Comparison of ENCODE assay signal across 19 cellular contexts in the genomic region with DNA sequence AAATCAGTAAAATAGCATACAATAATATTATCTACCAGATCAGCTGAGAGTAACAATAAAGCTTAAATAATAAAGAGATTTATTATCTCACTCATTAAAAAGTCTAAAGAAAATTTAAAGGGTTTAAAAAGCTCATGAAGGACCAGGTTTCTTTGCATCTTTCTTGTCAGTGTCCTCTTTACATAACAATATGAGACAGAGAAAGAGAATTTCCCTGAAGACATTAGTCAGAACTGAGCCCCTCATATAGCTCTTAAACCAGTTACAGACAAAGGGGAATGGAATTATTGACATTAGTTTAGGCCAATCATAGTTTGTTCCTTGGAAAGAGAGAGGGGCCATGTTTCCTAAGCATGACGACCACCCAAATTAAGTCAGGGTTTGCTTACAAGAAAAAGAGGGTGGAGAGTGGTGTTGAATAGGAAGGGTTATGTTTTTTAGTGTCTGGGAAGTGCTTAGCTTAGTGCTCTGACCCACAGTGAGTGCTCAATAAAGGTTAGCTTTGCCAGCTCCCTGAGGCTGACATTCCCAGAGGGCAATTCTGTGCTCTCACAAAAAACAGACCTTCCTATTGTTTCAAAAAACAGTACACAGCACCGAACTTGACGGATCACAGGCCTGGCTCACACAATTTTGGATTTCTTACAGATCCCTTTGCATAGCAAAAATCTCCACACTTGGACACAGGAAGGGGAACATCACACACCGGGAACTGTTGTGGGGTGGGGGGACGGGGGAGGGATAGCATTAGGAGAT. TPM values are rescaled to one million over a fixed set of nuclear protein-coding genes. Genes with fewer than 3 reads are reported as not detected.
DNase-seq lines count a peak whose midpoint lies in the region; ATAC-seq and TF ChIP-seq lines count a peak whose summit lies in the region.
"Had no signal": no experiment of that assay in that cellular context is flagged by ENCODE, and none has a peak within 500 bp of the region (broad histone marks: within the 10 kb centered on the region; RNA-seq: fewer than 3 reads in every experiment).

No MANE protein-coding gene starts in this region.

- H3K27me3 ChIP-seq in H9 (ENCODE audit: insufficient read depth, low read length) (peaks cover 8% of the 10 kb centered on the region; the same call in 1 of the 2 replicates), MM.1S (replicated peaks; ENCODE audit: insufficient read depth, low read length) (0 out of 2 replicates have a peak, but pooled peaks cover 3% of the 10 kb centered on the region), stomach smooth muscle (ENCODE audit: control insufficient read depth in 1 of 2, insufficient read depth in 2 of 2, low read length in 2 of 2) (no peaks in the 10 kb centered on the region)

- H3K23me2 ChIP-seq in H9 (ENCODE audit: insufficient read length, low read depth, low read length, poor library complexity, severe bottlenecking), result peaks cover 10% of the 10 kb centered on the region

- peaks cover 26 to 32% of the 10 kb centered on the region in 2 experiments for H3K4me1 Mint-ChIP-seq in H9

- peaks cover 5% of the 10 kb centered on the region; the same call in 1 of the 2 replicates for H3F3A ChIP-seq in MM.1S (ENCODE audit: insufficient read depth, low read length)

- no peaks in the 10 kb centered on the region for H3K79me1 ChIP-seq in H9 (ENCODE audit: insufficient read depth, low read depth, low read length, poor library complexity, severe bottlenecking)

- H3K27me3 Mint-ChIP-seq in H9 (ENCODE audit: low read depth), result peaks cover 35% of the 10 kb centered on the region

- DNase-seq in H9 (no peak), MM.1S (no peak), ureter (ENCODE audit: low spot score) (no peak), amygdala (lab: John Stamatoyannopoulos, UW) (no peak)
- DNase-seq: ACHN, DMS79 treated with DMSO at 0.1 percent for 48 hours, HCEC 1CT, Kasumi-1, MG63, NCI-H1092, NCI-H1436 treated with DMSO at 0.1 percent for 48 hours, NCI-H2029 treated with DMSO at 0.1 percent for 48 hours, NCI-H2171 had no signal

- no peak overlapping the region for H3K56ac ChIP-seq in H9 (ENCODE audit: insufficient read length, low read depth, low read length)

- H2BK5ac ChIP-seq in H9 (ENCODE audit: insufficient read length, low read length), result no peak overlapping the region

- no peak overlapping the region for H4K91ac ChIP-seq in H9 (ENCODE audit: insufficient read length, low read depth, low read length)

- H3K9me3 Mint-ChIP-seq in H9, result peaks cover 0 to 4% of the 10 kb centered on the region in 2 experiments; a peak in 1 of 5 replicates
- H3K9me3 Mint-ChIP-seq: IgD-negative memory B cell had no signal

- H3T11ph ChIP-seq in H9 (ENCODE audit: low read length), result no peak overlapping the region

- no peak overlapping the region for H2AK5ac ChIP-seq in H9 (ENCODE audit: insufficient read length, low read length)

- H3K9ac ChIP-seq in H9 (ENCODE audit: extremely low read depth, insufficient read length, low read length) (no peak overlapping the region), MM.1S (ENCODE audit: low read length) (no peak overlapping the region), stomach smooth muscle (ENCODE audit: low read length in 2 of 2) (no peak overlapping the region)

- no peak overlapping the region for H2BK20ac ChIP-seq in H9 (ENCODE audit: low read depth, low read length, poor library complexity, severe bottlenecking)

- H3K36me3 Mint-ChIP-seq in H9 (ENCODE audit: insufficient read depth in 1 of 3, low read depth in 3 of 3), result no peaks in the 10 kb centered on the region
- H3K36me3 Mint-ChIP-seq: IgD-negative memory B cell had no signal

- H3K9me3 ChIP-seq in H9 (ENCODE audit: control insufficient read depth, low read depth, low read length) (no peaks in the 10 kb centered on the region), MM.1S (replicated peaks; ENCODE audit: insufficient read depth, low read length) (no peaks in the 10 kb centered on the region), mesodermal cell (ENCODE audit: control insufficient read depth, low read length) (no peaks in the 10 kb centered on the region), stomach smooth muscle (ENCODE audit: control insufficient read depth in 2 of 2, low read length in 2 of 2) (no peaks in the 10 kb centered on the region)
- H3K9me3 ChIP-seq: MG63 had no signal

- H3K18ac ChIP-seq in H9 (ENCODE audit: insufficient read length, low read depth, low read length), result no peak overlapping the region

- no peaks in the 10 kb centered on the region for H3K9me2 ChIP-seq in MM.1S (replicated peaks; ENCODE audit: insufficient read depth, low read length)

- H2BK120ac ChIP-seq in H9 (ENCODE audit: low read depth, low read length, poor library complexity, severe bottlenecking), result no peak overlapping the region

- H3K27ac Mint-ChIP-seq in H9, result peak overlapping the region in 1 of 3 experiments; percentile 64; a peak in 1 of 7 replicates
- H3K27ac Mint-ChIP-seq: IgD-negative memory B cell had no signal

- no peak overlapping the region for H3K4me2 ChIP-seq in H9 (ENCODE audit: insufficient read depth, insufficient read length, low read length)
- H3K4me2 ChIP-seq in MM.1S (ENCODE audit: low read depth, low read length), result peak overlapping the region; percentile 44

- peak overlapping the region; percentile 9 for H2AFZ ChIP-seq in H9 (ENCODE audit: low read length)
- H2AFZ ChIP-seq in MM.1S (ENCODE audit: low read length), result no peak overlapping the region

- no peak overlapping the region for H3K23ac ChIP-seq in H9 (ENCODE audit: insufficient read length, low read depth, low read length)

- H4K20me1 ChIP-seq in H9 (ENCODE audit: control insufficient read depth, insufficient read depth, insufficient read length), result no peaks in the 10 kb centered on the region
- H4K20me1 ChIP-seq in MM.1S (ENCODE audit: insufficient read depth, low read length), result no peaks in the 10 kb centered on the region

- TF ChIP-seq CTCF in H9 (conservative IDR thresholded peaks at IDR 0.05), result no peak
- no peak for TF ChIP-seq CTCF in MM.1S (IDR thresholded peaks at IDR 0.05; ENCODE audit: low read length)

- H2BK15ac ChIP-seq in H9 (ENCODE audit: low read depth, low read length), result no peak overlapping the region

- H3K36me3 ChIP-seq in MM.1S (replicated peaks; ENCODE audit: insufficient read depth, low read length), result no peaks in the 10 kb centered on the region
- no peaks in the 10 kb centered on the region for H3K36me3 ChIP-seq in mesodermal cell (ENCODE audit: control insufficient read depth, insufficient read depth, low read length)
- no peaks in the 10 kb centered on the region for H3K36me3 ChIP-seq in stomach smooth muscle (ENCODE audit: control insufficient read depth in 2 of 2, insufficient read depth in 2 of 2, low read length in 2 of 2)
- H3K36me3 ChIP-seq: MG63 had no signal

- H4K8ac ChIP-seq in H9 (replicated peaks; ENCODE audit: insufficient read length, low read depth, low read length), result no peak overlapping the region

- H2BK12ac ChIP-seq in H9 (ENCODE audit: insufficient read length, low read depth, low read length), result no peak overlapping the region

- H3K27ac ChIP-seq in H9 (ENCODE audit: insufficient read length, low read depth, low read length), result no peak overlapping the region
- H3K27ac ChIP-seq in MM.1S (ENCODE audit: low read length), result no peak overlapping the region
- peak overlapping the region; percentile 73 for H3K27ac ChIP-seq in mesodermal cell (ENCODE audit: low read depth, low read length, severe bottlenecking)
- peak overlapping the region; percentile 49 for H3K27ac ChIP-seq in stomach smooth muscle (ENCODE audit: low read length)
- H3K27ac ChIP-seq: C4-2B had no signal

- no peak overlapping the region for H3K4ac ChIP-seq in H9 (ENCODE audit: low read depth, low read length)

- ATAC-seq in HG02884 (IDR thresholded peaks at IDR 0.05; ENCODE audit: unreplicated experiment), result no peak

- no peak overlapping the region for H4K5ac ChIP-seq in H9 (ENCODE audit: insufficient read length, low read depth, low read length)

- H3K4me1 ChIP-seq in H9 (ENCODE audit: insufficient read depth, low read length), result peaks cover 11% of the 10 kb centered on the region
- H3K4me1 ChIP-seq in MM.1S (ENCODE audit: low read length), result peaks cover 22% of the 10 kb centered on the region
- H3K4me1 ChIP-seq in mesodermal cell (ENCODE audit: control insufficient read depth, insufficient read depth, low read length, poor library complexity, severe bottlenecking), result peaks cover 7% of the 10 kb centered on the region
- H3K4me1 ChIP-seq in stomach smooth muscle (ENCODE audit: control insufficient read depth, insufficient read depth, low read length), result peaks cover 24% of the 10 kb centered on the region

- no CpG with 5 or more reads among the region's 5 CpGs for WGBS in H9 (ENCODE audit: extremely low coverage, insufficient read length, low lambda C conversion rate)
- 63 to 68% methylated on average over 1 to 4 of the region's 5 CpGs for WGBS in mesodermal cell (ENCODE audit: insufficient coverage in 2 of 2), 2 experiments

- H3K79me2 ChIP-seq in H9 (ENCODE audit: insufficient read depth, low read length) (no peaks in the 10 kb centered on the region), MM.1S (ENCODE audit: low read length) (peaks cover 7% of the 10 kb centered on the region; the same call in 1 of the 2 replicates)

- H3K4me3 ChIP-seq in MM.1S (ENCODE audit: low read length), result no peak overlapping the region; the same call in 1 of the 2 replicates
- H3K4me3 ChIP-seq in mesodermal cell (ENCODE audit: extremely low read depth, insufficient read depth, low read length, poor library complexity, severe bottlenecking), result no peak overlapping the region
- no peak overlapping the region for H3K4me3 ChIP-seq in stomach smooth muscle (ENCODE audit: low read length in 2 of 2)
- H3K4me3 ChIP-seq: MG63 had no signal

- no peak overlapping the region for H3K14ac ChIP-seq in H9 (ENCODE audit: insufficient read depth, low read length)

- no peak overlapping the region for H3K4me3 Mint-ChIP-seq in H9
- H3K4me3 Mint-ChIP-seq: IgD-negative memory B cell had no signal

RNA-seq across cellular contexts. Expression of gene PLCB1, which starts 3.6 kb away (rescaled TPM):
- total RNA-seq in H9 (2021), result 11.1 and 11.5 TPM in 2 replicates
- 9.8 TPM for polyA plus RNA-seq in mesodermal cell (2013, experiment 1 of 2)
- polyA plus RNA-seq in mesodermal cell (2013, experiment 2 of 2), result 8.7 TPM
- total RNA-seq in ureter, result 48.3 TPM
- total RNA-seq: G401 had no signal

Comparison
In these comparisons a context has a peak if more than half of its experiments do, and no peak if none do; other contexts are left out.
1. H3K27ac ChIP-seq: peak in mesodermal cell (single experiment) and stomach smooth muscle (single experiment); none in H9 (single experiment) and MM.1S (single experiment).